Comparison of ENCODE assay signal across 18 cellular contexts in genomic region chr6:90993771-90994170, GRCh38.
DNase-seq lines count a peak whose midpoint lies in the region; ATAC-seq, FAIRE-seq and TF ChIP-seq lines count a peak whose summit lies in the region.
"Had no signal": no experiment of that assay in that cellular context is flagged by ENCODE, and none has a peak within 500 bp of the region (broad histone marks: within the 10 kb centered on the region; RNA-seq: fewer than 3 reads in every experiment).

No MANE protein-coding gene starts in this region.

- no peaks in the 10 kb centered on the region for H3K79me2 ChIP-seq in HepG2 (ENCODE audit: insufficient read depth, low read length)
- no peaks in the 10 kb centered on the region for H3K79me2 ChIP-seq in smooth muscle cell (ENCODE audit: low read depth)

- H3K4me1 ChIP-seq in HepG2 (ENCODE audit: insufficient read depth, low read length) (no peaks in the 10 kb centered on the region), right lobe of liver (no peaks in the 10 kb centered on the region), smooth muscle cell (ENCODE audit: low read depth) (peaks cover 4% of the 10 kb centered on the region), esophagus muscularis mucosa (no peaks in the 10 kb centered on the region)
- H3K4me1 ChIP-seq: SJSA1 had no signal

- POLR2A ChIA-PET in HepG2 (lab: Yijun Ruan, JAX), result no interaction called here

- H3K27ac ChIP-seq in HepG2 (ENCODE audit: extremely low read length, insufficient read depth, low read length) (no peak overlapping the region), right lobe of liver (no peak overlapping the region), smooth muscle cell (ENCODE audit: low read depth) (peak overlapping the region; percentile 54), esophagus muscularis mucosa (replicated peaks in 1 of 4) (no peak overlapping the region)
- H3K27ac ChIP-seq: GM23248, KMS-11, RWPE1, SJSA1 had no signal

- FAIRE-seq in HepG2 (lab: Jason Lieb, UNC), result no peak
- FAIRE-seq: D721Med had no signal

- TF ChIP-seq RAD21 in HepG2 (CRISPR knock-in tag; IDR thresholded peaks at IDR 0.05), result no peak

- TF ChIP-seq POLR2A in HepG2 (IDR thresholded peaks at IDR 0.05; ENCODE audit: insufficient read depth in 1 of 2, low read depth in 2 of 2, low read length in 2 of 2), result no peak
- no peak for TF ChIP-seq POLR2A in right lobe of liver (IDR thresholded peaks at IDR 0.05)
- TF ChIP-seq POLR2A in esophagus muscularis mucosa (IDR thresholded peaks at IDR 0.05; ENCODE audit: low read depth), result no peak

- TF ChIP-seq CTCF in HepG2 (CRISPR knock-in tag; IDR thresholded peaks at IDR 0.05), result no peak
- TF ChIP-seq CTCF in right lobe of liver (IDR thresholded peaks at IDR 0.05), result no peak
- TF ChIP-seq CTCF in epithelial cell of esophagus (IDR thresholded peaks at IDR 0.05; ENCODE audit: insufficient read depth, low read depth, low read length, missing control alignments), result no peak
- TF ChIP-seq CTCF in smooth muscle cell (IDR thresholded peaks at IDR 0.05; ENCODE audit: borderline replicate concordance, insufficient read depth, poor library complexity, severe bottlenecking), result no peak
- no peak for TF ChIP-seq CTCF in esophagus muscularis mucosa (IDR thresholded peaks at IDR 0.05)
- TF ChIP-seq CTCF in natural killer cell (IDR thresholded peaks at IDR 0.05), result no peak

- no peak overlapping the region for H2AFZ ChIP-seq in HepG2 (ENCODE audit: low read length)
- no peak overlapping the region for H2AFZ ChIP-seq in smooth muscle cell (ENCODE audit: low read depth)
- H2AFZ ChIP-seq: GM23248 had no signal

- H3K4me2 ChIP-seq in HepG2 (ENCODE audit: low read depth, low read length), result no peak overlapping the region
- H3K4me2 ChIP-seq in smooth muscle cell, result peak overlapping the region; percentile 36
- H3K4me2 ChIP-seq: KMS-11 had no signal

- WGBS in HepG2 (ENCODE audit: low lambda C conversion rate), result 2% methylated on average over 3 of the region's 3 CpGs
- WGBS in right lobe of liver (ENCODE audit: insufficient coverage, low coverage, low lambda C conversion rate, missing lambda C conversion rate), result 38% methylated on average over 3 of the region's 3 CpGs
- 38% methylated on average over 3 of the region's 3 CpGs for WGBS in smooth muscle cell (ENCODE audit: low lambda C conversion rate)
- 69% methylated on average over 3 of the region's 3 CpGs for WGBS in esophagus muscularis mucosa

- H3F3A ChIP-seq in smooth muscle cell (ENCODE audit: low read depth), result no peaks in the 10 kb centered on the region

- H3K9me3 Mint-ChIP-seq in natural killer cell, result peaks cover 0 to 4% of the 10 kb centered on the region in 2 donors
- H3K9me3 Mint-ChIP-seq: CD4-positive, alpha-beta T cell had no signal

- DNase-seq in HepG2 (ENCODE audit: low spot score) (no peak), right lobe of liver (no peak), RKO (ENCODE audit: low spot score) (peak; percentile 58), epithelial cell of esophagus (ENCODE audit: low read depth) (peak; percentile 19), smooth muscle cell (lab: John Stamatoyannopoulos, UW; ENCODE audit: unreplicated experiment) (no peak), esophagus muscularis mucosa (ENCODE audit: extremely low spot score) (no peak), natural killer cell (no peak)
- no peak for DNase-seq in stimulated activated CD4-positive, alpha-beta T cell treated with anti-CD3 and anti-CD28 coated beads, Interleukin-12 subunit alpha, Interleukin-12 subunit beta, amount 100 ng/mL, for 4 hours
- DNase-seq: AML-193; CD4-positive, alpha-beta T cell; GM23248; NCI-H187 treated with DMSO at 0.1 percent for 48 hours; NCI-H2171; NCI-H82 had no signal

- H3K9me3 ChIP-seq in HepG2 (ENCODE audit: low read length) (no peaks in the 10 kb centered on the region), right lobe of liver (no peaks in the 10 kb centered on the region), smooth muscle cell (replicated peaks; ENCODE audit: low read depth) (no peaks in the 10 kb centered on the region), esophagus muscularis mucosa (no peaks in the 10 kb centered on the region)
- H3K9me3 ChIP-seq: SJSA1 had no signal

- H3K36me3 ChIP-seq in HepG2 (replicated peaks in 1 of 2; ENCODE audit: control insufficient read depth in 1 of 2, insufficient read depth in 2 of 2, low read length in 2 of 2) (no peaks in the 10 kb centered on the region), right lobe of liver (no peaks in the 10 kb centered on the region), smooth muscle cell (ENCODE audit: low read depth) (no peaks in the 10 kb centered on the region), esophagus muscularis mucosa (no peaks in the 10 kb centered on the region)
- H3K36me3 ChIP-seq: SJSA1 had no signal

- TF ChIP-seq EP300 in HepG2 (IDR thresholded peaks at IDR 0.05; ENCODE audit: low read depth in 2 of 2, low read length in 2 of 2) (no peak), HepG2 (CRISPR knock-in tag; IDR thresholded peaks at IDR 0.05; ENCODE audit: borderline replicate concordance) (no peak), esophagus muscularis mucosa (IDR thresholded peaks at IDR 0.05) (no peak)

- no peaks in the 10 kb centered on the region for H4K20me1 ChIP-seq in HepG2 (ENCODE audit: insufficient read depth, low read length)
- no peaks in the 10 kb centered on the region for H4K20me1 ChIP-seq in smooth muscle cell (ENCODE audit: low read depth)

- intact Hi-C loops in HepG2 (cut with micrococcal nuclease; ENCODE audit: unreplicated experiment), result no loop called here
- intact Hi-C loops in right lobe of liver (cut with DNase I), result no loop called here
- intact Hi-C loops in esophagus muscularis mucosa (cut with DNase I), result no loop called here
- intact Hi-C loops in natural killer cell (cut with micrococcal nuclease), result no loop called here

- H3K9ac ChIP-seq in HepG2 (ENCODE audit: insufficient read depth, low read depth, low read length) (no peak overlapping the region), smooth muscle cell (ENCODE audit: low read depth) (no peak overlapping the region)
- H3K9ac ChIP-seq: GM23248, KMS-11 had no signal

- in situ Hi-C loops in HepG2 (cut with HindIII; ENCODE audit: extremely low pct_ligation_motif_present, low pct_unique_long_range_greater_than_20kb), result no loop called here

- BruUV-seq in HepG2 (replicated peaks; lab: Mats Ljungman, UMichigan), result no TSS peak

- no peak overlapping the region for H3K4me3 Mint-ChIP-seq in natural killer cell
- H3K4me3 Mint-ChIP-seq: CD4-positive, alpha-beta T cell had no signal

- no peaks in the 10 kb centered on the region for H3K27me3 Mint-ChIP-seq in natural killer cell (ENCODE audit: low read depth in 2 of 2)

- H3K4me1 Mint-ChIP-seq in natural killer cell, result no peaks in the 10 kb centered on the region

- ATAC-seq in HepG2, result no peak
- ATAC-seq in right lobe of liver, result no peak
- ATAC-seq in natural killer cell, result no peak

- H3K36me3 Mint-ChIP-seq in natural killer cell, result no peaks in the 10 kb centered on the region

- CTCF ChIA-PET in HepG2 (lab: Yijun Ruan, JAX; ENCODE audit: low intra/inter-chr PET ratio, low total read pairs), result no interaction called here

- no peaks in the 10 kb centered on the region for H3K27me3 ChIP-seq in HepG2 (ENCODE audit: control insufficient read depth in 1 of 2, insufficient read depth in 2 of 2, low read length in 2 of 2)
- H3K27me3 ChIP-seq in right lobe of liver, result no peaks in the 10 kb centered on the region
- no peaks in the 10 kb centered on the region for H3K27me3 ChIP-seq in smooth muscle cell (ENCODE audit: low read depth)
- no peaks in the 10 kb centered on the region for H3K27me3 ChIP-seq in esophagus muscularis mucosa
- H3K27me3 ChIP-seq: SJSA1 had no signal

- H3K4me3 ChIP-seq in HepG2 (replicated peaks in 1 of 3; ENCODE audit: insufficient read depth in 1 of 3, low read depth in 2 of 3, low read length in 3 of 3) (no peak overlapping the region), right lobe of liver (no peak overlapping the region), epithelial cell of esophagus (ENCODE audit: low read length) (no peak overlapping the region), smooth muscle cell (no peak overlapping the region), esophagus muscularis mucosa (no peak overlapping the region)
- H3K4me3 ChIP-seq: GM23248, SJSA1 had no signal

- no peak overlapping the region for H3K27ac Mint-ChIP-seq in natural killer cell
- H3K27ac Mint-ChIP-seq: CD4-positive, alpha-beta T cell had no signal

TF ChIP-seq in HepG2, 621 proteins besides CTCF, POLR2A, EP300 and RAD21:
- TF ChIP-seq CC2D1A (CRISPR knock-in tag; IDR thresholded peaks at IDR 0.05) (no peak), BHLHE40 (IDR thresholded peaks at IDR 0.05; ENCODE audit: low read length) (no peak), MAFK (conservative IDR thresholded peaks at IDR 0.05 in 1 of 2, IDR thresholded peaks at IDR 0.05 in 1 of 2; ENCODE audit: low read length in 2 of 2) (peak; percentile 53 to 65), FOSL1 (CRISPR knock-in tag; IDR thresholded peaks at IDR 0.05; ENCODE audit: borderline replicate concordance) (no peak), MAFF (IDR thresholded peaks at IDR 0.05; ENCODE audit: low read depth, low read length) (peak; percentile 59; the same call in 1 of the 2 replicates), BRD4 (CRISPR knock-in tag; IDR thresholded peaks at IDR 0.05) (no peak), ZNF24 (IDR thresholded peaks at IDR 0.05) (no peak)

Comparison
In these comparisons a context has a peak if more than half of its experiments do, and no peak if none do; other contexts are left out.
1. DNase-seq: peak in RKO (single experiment) and epithelial cell of esophagus (single experiment); none in HepG2 (single experiment), right lobe of liver (0 of 3), smooth muscle cell (single experiment), esophagus muscularis mucosa (single experiment), natural killer cell (single experiment) and stimulated activated CD4-positive, alpha-beta T cell treated with anti-CD3 and anti-CD28 coated beads, Interleukin-12 subunit alpha, Interleukin-12 subunit beta, amount 100 ng/mL, for 4 hours (single experiment).